8 cellular contexts compared by ENCODE assay signal in the genomic region with DNA sequence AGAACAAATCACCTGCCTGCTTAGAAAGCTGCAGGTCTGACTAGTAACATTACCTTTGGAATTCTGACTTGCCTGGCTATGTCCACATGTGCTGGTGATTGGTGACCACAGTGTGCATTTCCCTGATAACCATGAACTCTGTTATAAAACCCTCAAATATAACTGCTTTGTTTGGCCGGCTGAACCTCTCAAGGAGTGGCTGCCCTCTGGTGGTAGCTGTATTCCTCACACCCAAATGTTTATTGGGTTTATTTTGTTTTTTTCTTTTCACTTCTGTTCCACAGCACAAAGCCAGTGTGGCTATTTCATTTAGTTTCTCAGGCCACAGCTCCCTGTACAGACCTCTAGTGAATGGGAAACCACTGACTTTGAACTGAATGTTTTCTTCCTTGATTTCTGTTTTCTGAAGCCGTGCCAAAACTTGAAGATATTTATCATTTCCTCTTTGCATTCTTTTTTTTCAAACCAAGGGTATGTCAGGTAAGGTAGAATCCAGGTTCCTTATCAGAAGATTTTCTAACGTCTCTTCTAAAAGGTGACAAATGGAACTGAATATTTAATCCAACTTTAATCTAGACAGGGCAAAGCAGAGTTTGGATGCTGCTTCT.
DNase-seq lines count a peak whose midpoint lies in the region; ATAC-seq and TF ChIP-seq lines count a peak whose summit lies in the region.

No MANE protein-coding gene starts in this region.

- H3K27me3 ChIP-seq in ascending aorta, result no peaks in the 10 kb centered on the region

- no peak overlapping the region for H3K4me3 ChIP-seq in ascending aorta

- DNase-seq in GDM1 (lab: John Stamatoyannopoulos, UW) (peak; percentile 20), HT-29 (ENCODE audit: low spot score) (peak; percentile 75), NCI-H82 treated with DMSO at 0.1 percent for 48 hours (lab: John Stamatoyannopoulos, UW; ENCODE audit: unreplicated experiment) (peak; percentile 16), ascending aorta (ENCODE audit: low spot score in 2 of 2) (no peak), iPS DF 4.7 (ENCODE audit: extremely low read depth, low spot score) (peak; percentile 22), cortex of kidney (lab: John Stamatoyannopoulos, UW) (no peak)
- peak; percentile 46 for DNase-seq in stimulated activated CD4-positive, alpha-beta T cell treated with anti-CD3 and anti-CD28 coated beads, Interleukin-15, amount 100 ng/mL, for 24 hours

- H3K4me1 ChIP-seq in ascending aorta, result no peaks in the 10 kb centered on the region

- peak; percentile 25 to 60 (median 31) for TF ChIP-seq CTCF in ascending aorta (IDR thresholded peaks at IDR 0.05)

- H3K36me3 ChIP-seq in ascending aorta, result no peaks in the 10 kb centered on the region

- no peak overlapping the region for H3K27ac ChIP-seq in ascending aorta

- peak; percentile 75 for ATAC-seq in GM21515 (IDR thresholded peaks at IDR 0.05; ENCODE audit: unreplicated experiment)

- intact Hi-C loops in ascending aorta (cut with DNase I), result no loop called here

- no peaks in the 10 kb centered on the region for H3K9me3 ChIP-seq in ascending aorta

Comparison
In these comparisons a context has a peak if more than half of its experiments do, and no peak if none do; other contexts are left out.
1. DNase-seq: peak in GDM1 (single experiment), HT-29 (single experiment), NCI-H82 treated with DMSO at 0.1 percent for 48 hours (single experiment), iPS DF 4.7 (single experiment) and stimulated activated CD4-positive, alpha-beta T cell treated with anti-CD3 and anti-CD28 coated beads, Interleukin-15, amount 100 ng/mL, for 24 hours (single experiment); none in ascending aorta (0 of 2) and cortex of kidney (single experiment).